ENCODE assay signal across 10 cellular contexts in the genomic region with DNA sequence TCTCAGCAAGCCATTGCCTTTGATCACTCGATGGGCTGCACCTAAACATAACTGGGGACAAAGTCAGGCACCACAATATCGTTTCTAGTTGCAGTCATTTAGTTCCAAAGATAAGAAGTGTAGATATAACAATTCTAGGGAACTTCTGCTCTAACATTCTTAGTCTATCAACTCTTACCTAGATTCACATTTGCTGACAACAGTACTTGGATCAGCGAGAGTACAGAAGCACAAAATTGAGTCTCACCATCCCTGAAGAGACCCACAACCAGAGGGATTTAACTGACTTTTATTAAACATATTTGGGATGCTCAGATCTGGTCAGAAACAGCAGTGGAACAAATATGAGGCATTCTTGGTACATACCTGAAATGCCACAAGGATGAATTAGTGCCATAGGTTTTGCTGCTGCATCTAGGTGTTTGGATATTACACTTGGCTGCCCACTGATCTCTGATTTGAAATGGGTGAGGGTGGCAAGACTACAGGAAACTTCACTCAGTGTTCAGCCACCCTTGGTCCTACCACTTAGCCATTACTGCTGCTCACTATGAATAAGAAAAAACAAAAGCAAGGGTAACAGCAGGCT. TPM values are rescaled to one million over a fixed set of nuclear protein-coding genes. Genes with fewer than 3 reads are reported as not detected.
DNase-seq lines count a peak whose midpoint lies in the region; ATAC-seq and TF ChIP-seq lines count a peak whose summit lies in the region.
"Had no signal": no experiment of that assay in that cellular context is flagged by ENCODE, and none has a peak within 500 bp of the region (broad histone marks: within the 10 kb centered on the region; RNA-seq: fewer than 3 reads in every experiment).

No MANE protein-coding gene starts in this region.

- H3K4me3 ChIP-seq in GM06990 (replicated peaks; ENCODE audit: low read depth, low read length) (peak overlapping the region; percentile 48), prostate gland (no peak overlapping the region)
- H3K4me3 ChIP-seq in naive thymus-derived CD4-positive, alpha-beta T cell (ENCODE audit: low read length), result peak overlapping the region; percentile 39

- POLR2A ChIA-PET in activated B cell treated with CpG ODN at 0.5 μM for 24 hours (lab: Charles Lee), result interaction anchor here (0.5 to 6.1 kb wide), 4 partner anchors 8 to 30 kb away, joined by 3 to 110 read pairs (median 4); a partner anchor contains a TSS
- POLR2A ChIA-PET in naive thymus-derived CD4-positive, alpha-beta T cell (lab: Charles Lee), result interaction anchor here (0.8 to 4.4 kb wide), 3 partner anchors 11 to 40 kb away, joined by 3 to 48 read pairs (median 4); a partner anchor contains a TSS

- TF ChIP-seq POLR2A in prostate gland (IDR thresholded peaks at IDR 0.05), result no peak

- H3K27me3 ChIP-seq in GM06990 (replicated peaks; ENCODE audit: control insufficient read depth, insufficient read depth, low read length), result no peaks in the 10 kb centered on the region
- no peaks in the 10 kb centered on the region for H3K27me3 ChIP-seq in naive thymus-derived CD4-positive, alpha-beta T cell (ENCODE audit: control insufficient read depth in 2 of 2, insufficient read depth in 2 of 2, low read length in 2 of 2)
- H3K27me3 ChIP-seq in prostate gland (replicated peaks; ENCODE audit: insufficient read depth), result no peaks in the 10 kb centered on the region

- no peaks in the 10 kb centered on the region for H3K9me3 Mint-ChIP-seq in activated B cell treated with CpG ODN at 0.5 μM for 24 hours
- H3K9me3 Mint-ChIP-seq in naive thymus-derived CD4-positive, alpha-beta T cell, result peaks cover 0 to 2% (median 0%) of the 10 kb centered on the region in 11 donors

- peak overlapping the region; percentile 78 for H3K27ac ChIP-seq in naive thymus-derived CD4-positive, alpha-beta T cell (ENCODE audit: low read depth, low read length)
- H3K27ac ChIP-seq in prostate gland, result no peak overlapping the region

- ATAC-seq in HG02798 (IDR thresholded peaks at IDR 0.05; ENCODE audit: poor library complexity, unreplicated experiment) (peak; percentile 11), activated B cell treated with CpG ODN at 0.5 μM for 24 hours (ENCODE audit: low read depth) (no peak)
- no peak for ATAC-seq in naive thymus-derived CD4-positive, alpha-beta T cell

- H3K9me3 ChIP-seq in naive thymus-derived CD4-positive, alpha-beta T cell (ENCODE audit: control insufficient read depth in 2 of 3, low read length in 3 of 3), result no peaks in the 10 kb centered on the region
- no peaks in the 10 kb centered on the region for H3K9me3 ChIP-seq in prostate gland

- no peaks in the 10 kb centered on the region for H3K36me3 Mint-ChIP-seq in activated B cell treated with CpG ODN at 0.5 μM for 24 hours (ENCODE audit: low read depth)
- H3K36me3 Mint-ChIP-seq in naive thymus-derived CD4-positive, alpha-beta T cell, result peaks cover 0 to 13% (median 0%) of the 10 kb centered on the region in 5 donors

- peaks cover 30 to 42% of the 10 kb centered on the region in 2 donors for H3K4me1 ChIP-seq in naive thymus-derived CD4-positive, alpha-beta T cell (ENCODE audit: control insufficient read depth in 2 of 2, insufficient read depth in 2 of 2, low read length in 2 of 2)
- H3K4me1 ChIP-seq in prostate gland (replicated peaks), result no peaks in the 10 kb centered on the region

- CTCF ChIA-PET in activated B cell treated with CpG ODN at 0.5 μM for 24 hours (lab: Charles Lee), result interaction anchor here (1.5 to 2.0 kb wide), 3 partner anchors 29 to 37 kb away, joined by 3 to 9 read pairs (median 4); a partner anchor contains a TSS
- CTCF ChIA-PET in naive thymus-derived CD4-positive, alpha-beta T cell (lab: Charles Lee), result interaction anchor here (1.2 kb wide), 1 partner anchor 31 kb away, joined by 3 read pairs; no protein-coding TSS in a partner anchor

- H3K27ac Mint-ChIP-seq in activated B cell treated with CpG ODN at 0.5 μM for 24 hours, result peak overlapping the region; percentile 96
- peak overlapping the region; percentile 84 to 98 (median 89) for H3K27ac Mint-ChIP-seq in naive thymus-derived CD4-positive, alpha-beta T cell

- no peaks in the 10 kb centered on the region for H3K27me3 Mint-ChIP-seq in activated B cell treated with CpG ODN at 0.5 μM for 24 hours
- no peaks in the 10 kb centered on the region for H3K27me3 Mint-ChIP-seq in naive thymus-derived CD4-positive, alpha-beta T cell

- H3K4me3 Mint-ChIP-seq in activated B cell treated with CpG ODN at 0.5 μM for 24 hours, result peak overlapping the region; percentile 79
- peak overlapping the region; percentile 61 to 92 (median 78) for H3K4me3 Mint-ChIP-seq in naive thymus-derived CD4-positive, alpha-beta T cell

- 59% methylated on average over 3 of the region's 3 CpGs for WGBS in prostate gland

- peaks cover 49% of the 10 kb centered on the region for H3K4me1 Mint-ChIP-seq in activated B cell treated with CpG ODN at 0.5 μM for 24 hours
- H3K4me1 Mint-ChIP-seq in naive thymus-derived CD4-positive, alpha-beta T cell, result peaks cover 25 to 53% (median 51%) of the 10 kb centered on the region in 7 donors

- H3K36me3 ChIP-seq in GM06990 (ENCODE audit: control insufficient read depth, insufficient read depth, low read length) (no peaks in the 10 kb centered on the region), prostate gland (no peaks in the 10 kb centered on the region)
- H3K36me3 ChIP-seq in naive thymus-derived CD4-positive, alpha-beta T cell (ENCODE audit: control insufficient read depth in 2 of 3, insufficient read depth in 3 of 3, low read length in 3 of 3), result no peaks in the 10 kb centered on the region

- TF ChIP-seq CTCF in GM06990 (IDR thresholded peaks at IDR 0.05; ENCODE audit: insufficient read depth, low read length, poor library complexity, severe bottlenecking) (no peak), activated B cell treated with CpG ODN at 0.5 μM for 24 hours (IDR thresholded peaks at IDR 0.05) (no peak), prostate gland (IDR thresholded peaks at IDR 0.05) (no peak)

- intact Hi-C loops in activated B cell treated with CpG ODN at 0.5 μM for 24 hours (cut with micrococcal nuclease), result no loop called here
- intact Hi-C loops in naive thymus-derived CD4-positive, alpha-beta T cell (cut with micrococcal nuclease), result loop anchor here (1.0 to 10.0 kb wide), 4 partner anchors 17 to 329 kb away; a partner anchor contains a TSS
- intact Hi-C loops in prostate gland (cut with DNase I), result no loop called here

- peak; percentile 41 for DNase-seq in GM06990 (ENCODE audit: extremely low read depth, insufficient read length)
- DNase-seq in activated B cell treated with CpG ODN at 0.5 μM for 24 hours, result no peak
- DNase-seq in naive thymus-derived CD4-positive, alpha-beta T cell, result no peak
- DNase-seq in prostate gland (ENCODE audit: low spot score), result no peak
- no peak for DNase-seq in occipital lobe (lab: John Stamatoyannopoulos, UW)
- no peak for DNase-seq in DMS79 (lab: John Stamatoyannopoulos, UW)
- no peak for DNase-seq in NCI-H524 treated with DMSO at 0.1 percent for 48 hours (lab: John Stamatoyannopoulos, UW)
- DNase-seq: foreskin melanocyte, NCI-H187 had no signal

RNA-seq across cellular contexts. Expression of a gene that starts 28.9 kb away (rescaled TPM):
- total RNA-seq in activated B cell treated with CpG ODN at 0.5 μM for 24 hours (236 and 257 TPM in 2 replicates), prostate gland (100 to 1,000 TPM; 107 to 206 TPM), occipital lobe (95.3 TPM)
- total RNA-seq in naive thymus-derived CD4-positive, alpha-beta T cell, result 100 to 1,000 TPM; 180 to 266 (median 183) TPM
- 10 to 100 TPM; 13.1 to 14.7 TPM for polyA plus RNA-seq in naive thymus-derived CD4-positive, alpha-beta T cell

Comparison
In these comparisons a context has a peak if more than half of its experiments do, and no peak if none do; other contexts are left out.
1. H3K4me3 ChIP-seq: peak in GM06990 (single experiment) and naive thymus-derived CD4-positive, alpha-beta T cell (single experiment); none in prostate gland (0 of 2).
2. intact Hi-C loops: an anchor here in naive thymus-derived CD4-positive, alpha-beta T cell (1.0 to 10.0 kb wide); none called in activated B cell treated with CpG ODN at 0.5 μM for 24 hours and prostate gland.